ENCODE assay signal across 14 cellular contexts in genomic region chr15:99239545-99240198, GRCh38. TPM values are rescaled to one million over a fixed set of nuclear protein-coding genes. Genes with fewer than 3 reads are reported as not detected.
DNase-seq lines count a peak whose midpoint lies in the region; ATAC-seq, FAIRE-seq and TF ChIP-seq lines count a peak whose summit lies in the region.
"Had no signal": no experiment of that assay in that cellular context is flagged by ENCODE, and none has a peak within 500 bp of the region (broad histone marks: within the 10 kb centered on the region; RNA-seq: fewer than 3 reads in every experiment).

No MANE protein-coding gene starts in this region.

- H3K27ac Mint-ChIP-seq in activated naive CD8-positive, alpha-beta T cell treated with anti-CD3 and anti-CD28 coated beads, Interleukin-2, amount 10 ng/mL, durations not matched to agents 7 days and 5 days, result no peak overlapping the region
- no peak overlapping the region for H3K27ac Mint-ChIP-seq in endothelial cell (ENCODE audit: unreplicated experiment)
- H3K27ac Mint-ChIP-seq: CD14-positive monocyte, immature natural killer cell had no signal

- dilution Hi-C loops in mammary epithelial cell (cut with HindIII; ENCODE audit: low sequenced_read_pairs), result no loop called here

- no TSS peak for BruUV-seq in mammary epithelial cell (replicated peaks; lab: Mats Ljungman, UMichigan)

- no peaks in the 10 kb centered on the region for H3K36me3 Mint-ChIP-seq in activated naive CD8-positive, alpha-beta T cell treated with anti-CD3 and anti-CD28 coated beads, Interleukin-2, amount 10 ng/mL, durations not matched to agents 7 days and 5 days
- H3K36me3 Mint-ChIP-seq in endothelial cell (ENCODE audit: low read depth, unreplicated experiment), result no peaks in the 10 kb centered on the region
- H3K36me3 Mint-ChIP-seq: immature natural killer cell had no signal

- no peak overlapping the region for H2AFZ ChIP-seq in mammary epithelial cell (ENCODE audit: low read depth, low read length)

- H3K4me3 Mint-ChIP-seq in activated naive CD8-positive, alpha-beta T cell treated with anti-CD3 and anti-CD28 coated beads, Interleukin-2, amount 10 ng/mL, durations not matched to agents 7 days and 5 days, result no peak overlapping the region
- no peak overlapping the region for H3K4me3 Mint-ChIP-seq in endothelial cell (ENCODE audit: unreplicated experiment)
- H3K4me3 Mint-ChIP-seq: CD14-positive monocyte, immature natural killer cell had no signal

- peak; percentile 82 for ATAC-seq in GM19467 (IDR thresholded peaks at IDR 0.05; ENCODE audit: unreplicated experiment)
- ATAC-seq in HG03066 (IDR thresholded peaks at IDR 0.05; ENCODE audit: low read depth, unreplicated experiment), result peak; percentile 91
- ATAC-seq in activated naive CD8-positive, alpha-beta T cell treated with anti-CD3 and anti-CD28 coated beads, Interleukin-2, amount 10 ng/mL, durations not matched to agents 7 days and 5 days (ENCODE audit: low read depth), result peak; percentile 50
- no peak for ATAC-seq in aorta (ENCODE audit: low FRiP score)
- ATAC-seq: HCT116 had no signal

- no peak for DNase-seq in GM12892 (ENCODE audit: insufficient read length)
- DNase-seq in activated naive CD8-positive, alpha-beta T cell treated with anti-CD3 and anti-CD28 coated beads, Interleukin-2, amount 10 ng/mL, durations not matched to agents 7 days and 5 days, result no peak
- DNase-seq in mammary epithelial cell, result no peak
- no peak for DNase-seq in endothelial cell (ENCODE audit: low spot score)
- no peak for DNase-seq in aorta
- no peak for DNase-seq in COR-L47 (lab: John Stamatoyannopoulos, UW)
- DNase-seq: activated CD4-positive, alpha-beta T cell treated with anti-CD3 and anti-CD28 coated beads, Interleukin-2, amount 50 U/mL, for 1 hour; immature natural killer cell; NCI-H2171 had no signal

- peaks cover 12% of the 10 kb centered on the region for H3K4me1 Mint-ChIP-seq in activated naive CD8-positive, alpha-beta T cell treated with anti-CD3 and anti-CD28 coated beads, Interleukin-2, amount 10 ng/mL, durations not matched to agents 7 days and 5 days
- H3K4me1 Mint-ChIP-seq in endothelial cell (ENCODE audit: unreplicated experiment), result no peaks in the 10 kb centered on the region
- H3K4me1 Mint-ChIP-seq: immature natural killer cell had no signal

- H3K9me3 Mint-ChIP-seq in activated naive CD8-positive, alpha-beta T cell treated with anti-CD3 and anti-CD28 coated beads, Interleukin-2, amount 10 ng/mL, durations not matched to agents 7 days and 5 days, result no peaks in the 10 kb centered on the region
- H3K9me3 Mint-ChIP-seq in endothelial cell (ENCODE audit: unreplicated experiment), result no peaks in the 10 kb centered on the region
- H3K9me3 Mint-ChIP-seq: CD14-positive monocyte, immature natural killer cell had no signal

- H3K4me3 ChIP-seq in mammary epithelial cell (replicated peaks in 1 of 3; ENCODE audit: insufficient read depth in 1 of 3, low read depth in 2 of 3, low read length in 3 of 3) (no peak overlapping the region), aorta (ENCODE audit: low read length in 2 of 2) (no peak overlapping the region)
- H3K4me3 ChIP-seq: coronary artery had no signal

- WGBS in mammary epithelial cell (ENCODE audit: low coverage, missing lambda C conversion rate), result 100% methylated on average over 1 of the region's 1 CpG
- whole genome bisulfite sequencing in aorta, 2 donors, result 81 to 83% methylated on average over 1 of the region's 1 CpG

- CTCF ChIA-PET in mammary epithelial cell (lab: Charles Lee; ENCODE audit: low non-redundant PET), result no interaction called here

- H3K27me3 Mint-ChIP-seq in activated naive CD8-positive, alpha-beta T cell treated with anti-CD3 and anti-CD28 coated beads, Interleukin-2, amount 10 ng/mL, durations not matched to agents 7 days and 5 days, result peaks cover 17% of the 10 kb centered on the region
- no peaks in the 10 kb centered on the region for H3K27me3 Mint-ChIP-seq in endothelial cell (ENCODE audit: unreplicated experiment)

- H3K27ac ChIP-seq in mammary epithelial cell (ENCODE audit: insufficient read depth, low read depth, low read length), result no peak overlapping the region
- no peak overlapping the region for H3K27ac ChIP-seq in aorta (ENCODE audit: low read depth in 1 of 2, low read length in 2 of 2)
- H3K27ac ChIP-seq: coronary artery had no signal

- POLR2A ChIA-PET in activated naive CD8-positive, alpha-beta T cell treated with anti-CD3 and anti-CD28 coated beads, Interleukin-2, amount 10 ng/mL, durations not matched to agents 7 days and 5 days (lab: Charles Lee), result no interaction called here

- H3K27me3 ChIP-seq in mammary epithelial cell (ENCODE audit: insufficient read depth, low read length) (no peaks in the 10 kb centered on the region), aorta (ENCODE audit: control insufficient read depth in 1 of 2, insufficient read depth in 2 of 2, low read length in 1 of 2) (no peaks in the 10 kb centered on the region)

- intact Hi-C loops in mammary epithelial cell (cut with micrococcal nuclease) (no loop called here), aorta (cut with DNase I) (no loop called here)

- TF ChIP-seq CTCF in mammary epithelial cell (conservative IDR thresholded peaks at IDR 0.05 in 1 of 2, IDR thresholded peaks at IDR 0.05 in 1 of 2; ENCODE audit: extremely low read depth in 1 of 2, insufficient read depth in 1 of 2, low read depth in 1 of 2, low read length in 2 of 2), result no peak
- no peak for TF ChIP-seq CTCF in endothelial cell (IDR thresholded peaks at IDR 0.05; ENCODE audit: unreplicated experiment)

- H3K4me2 ChIP-seq in mammary epithelial cell (ENCODE audit: insufficient read depth, low read depth, low read length), result no peak overlapping the region

- no peaks in the 10 kb centered on the region for H3K4me1 ChIP-seq in mammary epithelial cell (ENCODE audit: insufficient read depth, low read length)
- no peaks in the 10 kb centered on the region for H3K4me1 ChIP-seq in aorta (ENCODE audit: control insufficient read depth in 1 of 2, insufficient read depth in 2 of 2, low read length in 2 of 2)

- peaks cover 19% of the 10 kb centered on the region for H3K79me2 ChIP-seq in mammary epithelial cell (ENCODE audit: insufficient read depth, low read length)

- H3K36me3 ChIP-seq in mammary epithelial cell (ENCODE audit: insufficient read depth, low read length) (peaks cover 6% of the 10 kb centered on the region), aorta (ENCODE audit: control insufficient read depth in 1 of 2, insufficient read depth in 2 of 2, low read length in 1 of 2) (peaks cover 0 to 2% of the 10 kb centered on the region in 2 donors)

- FAIRE-seq in GM12892 (lab: Jason Lieb, UNC), result peak; percentile 95

- in situ Hi-C loops in mammary epithelial cell (cut with MboI; ENCODE audit: low sequenced_read_pairs in 2 of 2), result no loop called here

- H3K9me3 ChIP-seq in mammary epithelial cell (replicated peaks; ENCODE audit: insufficient read depth, low read length) (no peaks in the 10 kb centered on the region), aorta (ENCODE audit: control insufficient read depth, low read length) (no peaks in the 10 kb centered on the region)

- H3K9ac ChIP-seq in mammary epithelial cell (ENCODE audit: insufficient read depth, low read length), result no peak overlapping the region

- TF ChIP-seq POLR2A in GM12892 (IDR thresholded peaks at IDR 0.05; ENCODE audit: low read depth, low read length), result no peak

- no peaks in the 10 kb centered on the region for H4K20me1 ChIP-seq in mammary epithelial cell (ENCODE audit: insufficient read depth, low read length)

RNA-seq across cellular contexts. Expression of gene TTC23, which starts 9.7 kb away (rescaled TPM):
- polyA plus RNA-seq in GM12892 (2012; ENCODE audit: missing spikeins), result 7.2 TPM
- total RNA-seq in activated naive CD8-positive, alpha-beta T cell treated with anti-CD3 and anti-CD28 coated beads, Interleukin-2, amount 10 ng/mL, durations not matched to agents 7 days and 5 days, result under 1 TPM; 0.61 to 0.82 TPM
- total RNA-seq in mammary epithelial cell, result 10 to 100 TPM; 18.1 to 29.0 TPM
- polyA plus RNA-seq in mammary epithelial cell, result 2.5 TPM
- 23.9 TPM for polyA minus RNA-seq in mammary epithelial cell
- total RNA-seq in endothelial cell (ENCODE audit: unreplicated experiment), result 24.3 TPM
- 10 to 100 TPM; 28.2 to 33.6 TPM for total RNA-seq in aorta
- 10 to 100 TPM in 1 of 2 donors, 1 to 10 TPM in 1; 8.3 to 12.3 TPM for polyA plus RNA-seq in aorta

RNA-seq across cellular contexts. Expression of gene LRRC28, which starts 11.6 kb away (rescaled TPM):
- polyA plus RNA-seq in GM12892 (2012; ENCODE audit: missing spikeins), result 20.5 TPM
- total RNA-seq in activated naive CD8-positive, alpha-beta T cell treated with anti-CD3 and anti-CD28 coated beads, Interleukin-2, amount 10 ng/mL, durations not matched to agents 7 days and 5 days, result 10 to 100 TPM; 18.0 to 20.3 TPM
- total RNA-seq in mammary epithelial cell (10 to 100 TPM; 22.5 to 27.3 TPM), endothelial cell (ENCODE audit: unreplicated experiment) (33.0 TPM), aorta (10 to 100 TPM; 22.7 to 27.5 TPM)
- polyA plus RNA-seq in mammary epithelial cell (23.7 TPM), aorta (10 to 100 TPM; 14.5 to 16.6 TPM)
- polyA minus RNA-seq in mammary epithelial cell, result 10.1 TPM

Comparison
In these comparisons a context has a peak if more than half of its experiments do, and no peak if none do; other contexts are left out.
1. RNA of gene TTC23, which starts 9.7 kb away (total RNA-seq): 28.2 to 33.6 TPM in aorta, 18.1 to 29.0 TPM in mammary epithelial cell and 24.3 TPM in endothelial cell (single experiment); 0.61 to 0.82 TPM in activated naive CD8-positive, alpha-beta T cell treated with anti-CD3 and anti-CD28 coated beads, Interleukin-2, amount 10 ng/mL, durations not matched to agents 7 days and 5 days; every median in the first group is over 10 times any median in the second.